Comparison of ENCODE assay signal across 22 cellular contexts in the genomic region with DNA sequence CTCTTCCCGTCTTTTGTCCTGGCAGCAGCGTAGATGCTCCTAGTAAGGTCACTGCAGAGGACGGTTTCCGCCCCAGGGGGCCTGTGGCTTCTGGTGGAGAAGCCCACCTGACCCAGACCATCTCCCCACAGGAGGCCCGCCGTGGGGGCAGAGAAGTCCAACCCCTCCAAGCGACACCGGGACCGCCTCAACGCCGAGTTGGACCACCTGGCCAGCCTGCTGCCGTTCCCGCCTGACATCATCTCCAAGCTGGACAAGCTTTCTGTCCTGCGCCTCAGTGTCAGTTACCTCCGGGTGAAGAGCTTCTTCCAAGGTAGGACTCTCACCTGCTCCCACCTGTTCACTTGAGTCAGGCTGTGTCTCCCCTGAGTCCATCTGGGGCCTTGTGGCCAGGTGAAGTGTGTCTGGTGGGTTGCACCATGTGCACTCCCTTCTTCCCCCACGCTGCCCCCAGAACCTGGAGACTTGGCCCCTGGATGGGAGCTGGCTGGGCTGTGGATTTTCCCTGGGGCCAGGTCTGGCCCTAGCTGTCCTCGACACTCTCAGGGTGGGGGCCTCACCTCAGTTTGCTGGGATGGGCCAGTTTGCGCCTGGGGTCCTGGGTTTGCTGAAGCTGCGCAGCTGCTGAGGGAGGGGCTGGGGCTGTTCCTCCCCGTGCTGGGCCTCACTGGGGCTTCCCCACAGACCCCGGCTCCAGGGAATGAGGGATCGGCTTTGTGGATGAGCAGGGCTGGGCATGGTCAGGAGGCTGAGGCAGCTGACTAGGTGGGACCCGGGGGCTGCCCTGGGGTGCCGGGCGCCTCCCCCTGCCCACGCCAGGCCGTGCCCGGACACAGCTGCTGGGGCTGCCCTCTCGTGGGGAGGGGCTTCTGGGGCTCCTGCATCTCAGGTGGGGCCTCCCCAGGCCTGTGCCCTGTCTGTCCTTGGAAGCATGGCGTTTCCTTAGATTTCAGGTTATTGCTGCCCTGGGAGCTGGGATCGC. TPM values are rescaled to one million over a fixed set of nuclear protein-coding genes. Genes with fewer than 3 reads are reported as not detected.
A peak's percentile ranks its signal among the peaks of the same experiment; 100 is the strongest.
DNase-seq lines count a peak whose midpoint lies in the region; ATAC-seq and TF ChIP-seq lines count a peak whose summit lies in the region.
"Had no signal": no experiment of that assay in that cellular context is flagged by ENCODE, and none has a peak within 500 bp of the region (broad histone marks: within the 10 kb centered on the region; RNA-seq: fewer than 3 reads in every experiment).

No MANE protein-coding gene starts in this region.

- ATAC-seq in RWPE2 (ENCODE audit: low read depth) = peak; percentile 33; the same call in 1 of the 3 replicates
- peak; percentile 41 for ATAC-seq in aorta (ENCODE audit: low FRiP score)

- H3K27me3 ChIP-seq in right atrium auricular region (no peaks in the 10 kb centered on the region), RWPE2 (ENCODE audit: insufficient read depth, poor library complexity, severe bottlenecking) (no peaks in the 10 kb centered on the region), aorta (ENCODE audit: control insufficient read depth in 1 of 2, insufficient read depth in 2 of 2, low read length in 1 of 2) (no peaks in the 10 kb centered on the region)

- no peaks in the 10 kb centered on the region for H3K36me3 ChIP-seq in right atrium auricular region
- no peaks in the 10 kb centered on the region for H3K36me3 ChIP-seq in RWPE2 (ENCODE audit: low read depth)
- H3K36me3 ChIP-seq in aorta (ENCODE audit: control insufficient read depth in 1 of 2, insufficient read depth in 2 of 2, low read length in 1 of 2) = no peaks in the 10 kb centered on the region
- H3K36me3 ChIP-seq: heart right ventricle had no signal

- CTCF ChIA-PET in Calu3 (lab: Charles Lee) = no interaction called here

- H3K27ac Mint-ChIP-seq in nephron progenitor cell (peak overlapping the region; percentile 89), Calu3 (ENCODE audit: unreplicated experiment) (no peak overlapping the region), type B pancreatic cell (no peak overlapping the region)
- H3K27ac Mint-ChIP-seq: CD4-positive, alpha-beta memory T cell; progenitor cell of endocrine pancreas had no signal

- H3K4me3 Mint-ChIP-seq in nephron progenitor cell (no peak overlapping the region), Calu3 (ENCODE audit: low read depth, unreplicated experiment) (no peak overlapping the region), type B pancreatic cell (no peak overlapping the region)
- H3K4me3 Mint-ChIP-seq: CD4-positive, alpha-beta memory T cell; central memory CD8-positive, alpha-beta T cell had no signal

- peaks cover 7% of the 10 kb centered on the region for H3K9me3 Mint-ChIP-seq in nephron progenitor cell
- H3K9me3 Mint-ChIP-seq in Calu3 (ENCODE audit: low read depth, unreplicated experiment) = no peaks in the 10 kb centered on the region
- H3K9me3 Mint-ChIP-seq in type B pancreatic cell = no peaks in the 10 kb centered on the region
- H3K9me3 Mint-ChIP-seq: CD4-positive, alpha-beta memory T cell; central memory CD8-positive, alpha-beta T cell had no signal

- intact Hi-C loops in cardiac septum (cut with DNase I) = no loop called here
- intact Hi-C loops in aorta (cut with DNase I) = no loop called here
- intact Hi-C loops in Calu3 (cut with micrococcal nuclease; ENCODE audit: unreplicated experiment) = no loop called here

- peak; percentile 50 for DNase-seq in right atrium auricular region (ENCODE audit: low spot score)
- no peak for DNase-seq in cardiac septum (ENCODE audit: low spot score)
- DNase-seq in RWPE2 (ENCODE audit: low spot score) = peak; percentile 68
- DNase-seq in nephron progenitor cell = no peak
- peak in 1 of 2 donors; percentile 77 for DNase-seq in aorta
- DNase-seq in Calu3 = no peak
- no peak for DNase-seq in type B pancreatic cell (ENCODE audit: extremely low spot score, unreplicated experiment)
- no peak for DNase-seq in activated naive CD4-positive, alpha-beta T cell treated with anti-CD3 and anti-CD28 coated beads, Interleukin-2, amount 50 U/mL, for 16 hours
- DNase-seq: activated CD4-positive, alpha-beta T cell treated with anti-CD3 and anti-CD28 coated beads for 4 hours; activated gamma-delta T cell; anterior cingulate cortex; CD4-positive, alpha-beta memory T cell; DMS53; foreskin fibroblast; GF-D8; midbrain; MV-4-11; NCI-H1694; NCI-H774 had no signal

- H3K27me3 Mint-ChIP-seq in nephron progenitor cell (ENCODE audit: low read depth, poor library complexity) (peaks cover 23% of the 10 kb centered on the region), Calu3 (ENCODE audit: unreplicated experiment) (peaks cover under 1% of the 10 kb centered on the region), type B pancreatic cell (no peaks in the 10 kb centered on the region)

- H3K36me3 Mint-ChIP-seq in nephron progenitor cell (ENCODE audit: low read depth) = no peaks in the 10 kb centered on the region
- peaks cover 6% of the 10 kb centered on the region for H3K36me3 Mint-ChIP-seq in Calu3 (ENCODE audit: insufficient read depth, unreplicated experiment)
- H3K36me3 Mint-ChIP-seq in type B pancreatic cell = peaks cover 8% of the 10 kb centered on the region
- H3K36me3 Mint-ChIP-seq: CD4-positive, alpha-beta memory T cell had no signal

- no peaks in the 10 kb centered on the region for H3K4me1 ChIP-seq in right atrium auricular region
- no peaks in the 10 kb centered on the region for H3K4me1 ChIP-seq in RWPE2 (ENCODE audit: insufficient read depth, poor library complexity, severe bottlenecking)
- no peaks in the 10 kb centered on the region for H3K4me1 ChIP-seq in aorta (ENCODE audit: control insufficient read depth in 1 of 2, insufficient read depth in 2 of 2, low read length in 2 of 2)
- H3K4me1 ChIP-seq: heart right ventricle had no signal

- TF ChIP-seq CTCF in right atrium auricular region (IDR thresholded peaks at IDR 0.05) (no peak), RWPE2 (IDR thresholded peaks at IDR 0.05; ENCODE audit: poor library complexity, severe bottlenecking) (no peak), nephron progenitor cell (IDR thresholded peaks at IDR 0.05) (no peak), Calu3 (IDR thresholded peaks at IDR 0.05; ENCODE audit: unreplicated experiment) (no peak), type B pancreatic cell (conservative IDR thresholded peaks at IDR 0.05) (no peak)

- H3K4me3 ChIP-seq in right atrium auricular region = no peak overlapping the region
- H3K4me3 ChIP-seq in RWPE2 (ENCODE audit: severe bottlenecking) = no peak overlapping the region
- no peak overlapping the region for H3K4me3 ChIP-seq in aorta (ENCODE audit: low read length in 2 of 2)
- H3K4me3 ChIP-seq: heart right ventricle had no signal

- peaks cover 29% of the 10 kb centered on the region for H3K4me1 Mint-ChIP-seq in nephron progenitor cell
- H3K4me1 Mint-ChIP-seq in Calu3 (ENCODE audit: low read depth, unreplicated experiment) = no peaks in the 10 kb centered on the region
- H3K4me1 Mint-ChIP-seq in type B pancreatic cell (ENCODE audit: unreplicated experiment) = peaks cover 5% of the 10 kb centered on the region
- H3K4me1 Mint-ChIP-seq: CD4-positive, alpha-beta memory T cell; central memory CD8-positive, alpha-beta T cell had no signal

- no peaks in the 10 kb centered on the region for H3K9me3 ChIP-seq in right atrium auricular region
- H3K9me3 ChIP-seq in RWPE2 (ENCODE audit: severe bottlenecking) = no peaks in the 10 kb centered on the region
- no peaks in the 10 kb centered on the region for H3K9me3 ChIP-seq in aorta (ENCODE audit: control insufficient read depth, low read length)

- 91 to 92% methylated on average over 31 of the region's 31 CpGs for WGBS in aorta, 2 donors

- H3K27ac ChIP-seq in right atrium auricular region = no peak overlapping the region
- H3K27ac ChIP-seq in RWPE2 (ENCODE audit: poor library complexity, severe bottlenecking) = no peak overlapping the region
- H3K27ac ChIP-seq in aorta (ENCODE audit: low read depth in 1 of 2, low read length in 2 of 2) = no peak overlapping the region
- H3K27ac ChIP-seq: heart right ventricle had no signal

- no TSS peak for BruUV-seq in Calu3 (replicated peaks; lab: Mats Ljungman, UMichigan)

RNA-seq across cellular contexts. Expression of a gene that starts 32.4 kb away (rescaled TPM):
- total RNA-seq in right atrium auricular region (under 1 TPM; 0.12 to 0.30 TPM), cardiac septum (0.73 TPM), aorta (1 to 10 TPM; 1.9 to 3.8 TPM), Calu3 (2022) (1.3 TPM in 2 replicates), type B pancreatic cell (ENCODE audit: low replicate concordance) (7.9 and 13.4 TPM in 2 replicates)
- 1 to 10 TPM in 1 of 2 donors, under 1 TPM in 1; 0.13 to 1.6 TPM for polyA plus RNA-seq in aorta

Comparison
In these comparisons a context has a peak if more than half of its experiments do, and no peak if none do; other contexts are left out.
1. DNase-seq: peak in right atrium auricular region (single experiment) and RWPE2 (single experiment); none in cardiac septum (single experiment), nephron progenitor cell (single experiment), Calu3 (single experiment), type B pancreatic cell (single experiment) and activated naive CD4-positive, alpha-beta T cell treated with anti-CD3 and anti-CD28 coated beads, Interleukin-2, amount 50 U/mL, for 16 hours (single experiment).